Comparison of ENCODE assay signal across 8 cellular contexts in the genomic region with DNA sequence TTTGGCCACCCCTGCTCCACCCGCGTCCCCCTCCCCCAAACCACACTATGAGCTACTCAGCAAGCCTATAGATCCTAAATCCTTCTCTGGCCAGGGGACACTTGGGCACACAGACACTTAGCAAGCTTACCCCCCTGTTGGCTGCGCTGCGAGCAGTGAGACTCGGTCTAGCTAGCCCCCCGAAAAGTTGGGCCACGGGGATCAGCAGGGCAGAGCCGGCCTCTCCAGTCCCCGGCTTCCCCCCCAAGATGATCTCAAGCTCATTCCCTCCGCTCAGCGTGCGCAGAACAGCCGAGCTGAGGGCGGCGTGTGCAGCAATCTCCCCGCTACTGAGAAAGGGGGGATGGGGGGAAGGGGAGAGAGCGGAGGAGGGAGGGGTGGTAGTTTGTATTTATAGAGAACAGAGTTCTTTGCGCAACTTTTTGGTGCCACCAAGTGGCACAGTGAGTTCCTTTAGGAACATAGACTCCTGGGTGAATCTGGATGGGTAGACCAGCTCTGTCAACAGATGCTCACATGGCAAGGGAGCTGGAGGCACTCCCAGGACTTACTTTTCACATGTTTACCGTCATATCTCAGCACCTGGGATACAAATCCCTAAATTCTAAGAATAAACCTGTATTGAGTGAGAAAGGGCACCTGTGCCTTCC. TPM values are rescaled to one million over a fixed set of nuclear protein-coding genes. Genes with fewer than 3 reads are reported as not detected.
"Had no signal": no experiment of that assay in that cellular context is flagged by ENCODE, and none has a peak within 500 bp of the region (broad histone marks: within the 10 kb centered on the region; RNA-seq: fewer than 3 reads in every experiment).

No MANE protein-coding gene starts in this region.

RNA-seq across cellular contexts. Expression of a gene that starts 2.3 kb away (rescaled TPM):
- total RNA-seq: activated CD4-positive, alpha-beta memory T cell treated with anti-CD3 and anti-CD28 coated beads, Interleukin-2, amount 10 ng/mL, durations not matched to agents 7 days and 5 days; activated CD8-positive, alpha-beta memory T cell treated with anti-CD3 and anti-CD28 coated beads, Interleukin-2, amount 10 ng/mL, durations not matched to agents 7 days and 5 days; lower leg skin; psoas muscle; right lobe of liver; T-cell; vagina had no signal
- polyA plus RNA-seq: small intestine had no signal
